ENCODE assay signal across 31 cellular contexts in genomic region chr22:48513929-48514328, GRCh38.
"Had no signal": no experiment of that assay in that cellular context is flagged by ENCODE, and none has a peak within 500 bp of the region (broad histone marks: within the 10 kb centered on the region; RNA-seq: fewer than 3 reads in every experiment).

No MANE protein-coding gene starts in this region.

- H3K9me3 ChIP-seq: adrenal gland, ascending aorta, body of pancreas, breast epithelium had no signal

- H3K36me3 ChIP-seq: adrenal gland, ascending aorta, brain microvascular endothelial cell, breast epithelium, cardiac muscle cell had no signal

- H3K4me1 ChIP-seq: adrenal gland, ascending aorta, body of pancreas, breast epithelium had no signal

- H3K4me3 ChIP-seq: adrenal gland, ascending aorta, body of pancreas, breast epithelium, cardiac muscle cell had no signal

- DNase-seq: activated effector memory CD4-positive, alpha-beta T cell treated with anti-CD3 and anti-CD28 coated beads, Interleukin-2, amount 50 U/mL, for 16 hours; activated effector memory CD4-positive, alpha-beta T cell treated with Interleukin-2 at 50 U/mL for 16 hours; activated gamma-delta T cell; activated gamma-delta T cell treated with Interleukin-2 at 50 U/mL for 16 hours; activated naive CD4-positive, alpha-beta T cell; activated naive CD4-positive, alpha-beta T cell treated with anti-CD3 and anti-CD28 coated beads for 36 hours; activated naive CD4-positive, alpha-beta T cell treated with anti-CD3 and anti-CD28 coated beads, Interleukin-2, amount 10 ng/mL, durations not matched to agents 7 days and 5 days; activated naive CD4-positive, alpha-beta T cell treated with anti-CD3 and anti-CD28 coated beads, Interleukin-2, amount 50 U/mL, for 16 hours; activated naive CD4-positive, alpha-beta T cell treated with Interleukin-2 at 50 U/mL for 16 hours; activated naive CD8-positive, alpha-beta T cell treated with anti-CD3 and anti-CD28 coated beads for 36 hours; activated naive CD8-positive, alpha-beta T cell treated with anti-CD3 and anti-CD28 coated beads, Interleukin-2, amount 10 ng/mL, durations not matched to agents 7 days and 5 days; activated naive CD8-positive, alpha-beta T cell treated with anti-CD3 and anti-CD28 coated beads, Interleukin-2, amount 50 U/mL, for 24 hours; activated T-cell treated with anti-CD3 and anti-CD28 coated beads, Interleukin-2, amount 50 U/mL, for 1 hour; activated T-cell treated with anti-CD3 and anti-CD28 coated beads, Interleukin-2, amount 50 U/mL, for 24 hours; activated T-cell treated with anti-CD3 and anti-CD28 coated beads, Interleukin-2, amount 50 U/mL, for 4 hours; activated T-cell treated with anti-CD3 and anti-CD28 coated beads, Interleukin-2, amount 50 U/mL, for 48 hours; activated T-cell treated with anti-CD3 and anti-CD28 coated beads, Interleukin-2, amount 50 U/mL, for 72 hours; adrenal gland; amniotic stem cell; amygdala; anterior cingulate cortex; aorta; body of pancreas; brain microvascular endothelial cell; central memory CD4-positive, alpha-beta T cell; cerebellar nuclear complex had no signal

- ATAC-seq: activated naive CD4-positive, alpha-beta T cell treated with anti-CD3 and anti-CD28 coated beads, Interleukin-2, amount 50 U/mL, for 72 hours; activated naive CD8-positive, alpha-beta T cell treated with anti-CD3 and anti-CD28 coated beads, Interleukin-2, amount 50 U/mL, for 24 hours; activated T-cell treated with anti-CD3 and anti-CD28 coated beads, Interleukin-2, amount 50 U/mL, for 4 hours; activated T-cell treated with anti-CD3 and anti-CD28 coated beads, Interleukin-2, amount 50 U/mL, for 72 hours; activated T-helper 17 cell treated with anti-CD3 and anti-CD28 coated beads, Interleukin-2, amount 50 U/mL, for 72 hours; body of pancreas had no signal

- H3K27ac ChIP-seq: adrenal gland, ascending aorta, body of pancreas, brain microvascular endothelial cell, breast epithelium, cardiac muscle cell had no signal

- H3K27me3 ChIP-seq: adrenal gland, ascending aorta, body of pancreas, brain microvascular endothelial cell, cardiac muscle cell had no signal
